ENCODE assay signal across 8 cellular contexts in genomic region chr3:56783644-56784451, GRCh38. TPM values are rescaled to one million over a fixed set of nuclear protein-coding genes. Genes with fewer than 3 reads are reported as not detected.
A peak's percentile ranks its signal among the peaks of the same experiment; 100 is the strongest.
DNase-seq lines count a peak whose midpoint lies in the region; ATAC-seq and TF ChIP-seq lines count a peak whose summit lies in the region.

No MANE protein-coding gene starts in this region.

- H3K4me1 Mint-ChIP-seq in nephron, result peaks cover 63% of the 10 kb centered on the region

- peak overlapping the region in 2 of 3 experiments; percentile 31 to 38 for H3K4me3 Mint-ChIP-seq in nephron

- peaks cover 4% of the 10 kb centered on the region for H3K36me3 Mint-ChIP-seq in nephron (ENCODE audit: low read depth)

- TF ChIP-seq CTCF in nephron (IDR thresholded peaks at IDR 0.05; ENCODE audit: unreplicated experiment in 3 of 3), result no peak

- no peaks in the 10 kb centered on the region for H3K27me3 Mint-ChIP-seq in nephron (ENCODE audit: low read depth)

- H3K27ac ChIP-seq in epithelial cell of prostate, result peak overlapping the region; percentile 96

- peak; percentile 63 for DNase-seq in NCI-H2196 treated with DMSO at 0.1 percent for 48 hours (lab: John Stamatoyannopoulos, UW; ENCODE audit: unreplicated experiment)
- DNase-seq in activated CD8-positive, alpha-beta memory T cell treated with anti-CD3 and anti-CD28 coated beads for 4 hours (ENCODE audit: low read depth in 2 of 2), result peak; percentile 50 to 58
- peak; percentile 79 for DNase-seq in epithelial cell of prostate (ENCODE audit: low read depth, low spot score)
- peak; percentile 72 for DNase-seq in ureter (ENCODE audit: low spot score)
- DNase-seq in NCI-H226, result no peak

- H3K9me3 Mint-ChIP-seq in nephron, result no peaks in the 10 kb centered on the region

- ATAC-seq in GM18858 (IDR thresholded peaks at IDR 0.05; ENCODE audit: unreplicated experiment), result peak; percentile 91
- peak; percentile 90 for ATAC-seq in HG02943 (IDR thresholded peaks at IDR 0.05; ENCODE audit: low read depth, unreplicated experiment)

- peak overlapping the region; percentile 80 to 91 (median 81) for H3K27ac Mint-ChIP-seq in nephron

RNA-seq across cellular contexts. Expression of gene ARHGEF3, which starts 17.9 kb away (rescaled TPM):
- total RNA-seq in ureter, result 50.0 TPM
